In the genomic region with DNA sequence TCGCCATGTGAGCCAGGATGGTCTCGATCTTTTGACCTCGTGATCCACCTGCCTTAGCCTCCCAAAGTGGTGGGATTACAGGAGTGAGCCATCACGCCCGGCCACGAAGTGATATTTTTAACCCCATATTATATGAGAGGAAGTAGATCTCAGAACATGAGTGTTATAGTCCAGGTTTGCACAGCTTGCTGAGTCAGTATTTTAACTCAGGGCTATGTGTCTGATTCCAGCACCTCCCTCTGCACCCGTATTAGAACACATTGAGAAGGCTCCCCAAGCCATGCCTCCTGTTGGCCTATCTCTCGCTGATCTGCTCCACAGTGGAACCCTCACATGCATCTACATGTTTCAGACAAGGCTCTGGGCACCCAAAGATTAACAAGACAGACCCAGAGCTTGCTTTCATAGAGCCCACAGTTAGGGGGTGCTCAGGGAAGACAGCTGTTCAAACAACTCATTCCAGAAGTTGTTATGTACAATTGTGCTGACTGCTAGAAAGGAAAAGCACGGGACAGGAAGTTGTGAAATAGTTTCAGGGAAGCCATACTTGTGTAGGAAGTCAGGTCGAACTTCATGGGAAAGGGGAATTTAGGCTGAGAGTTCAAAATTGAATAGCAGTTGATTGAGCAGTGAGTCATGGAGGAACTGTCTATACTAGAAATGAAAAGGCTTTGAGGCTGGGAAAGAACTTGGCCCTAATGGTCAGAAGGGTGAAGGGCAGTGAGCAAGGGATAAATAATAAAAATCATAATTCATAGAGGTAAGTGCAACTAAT, we compare ENCODE assay signal across 7 cellular contexts. TPM values are rescaled to one million over a fixed set of nuclear protein-coding genes. Genes with fewer than 3 reads are reported as not detected.
A peak's percentile ranks its signal among the peaks of the same experiment; 100 is the strongest.
DNase-seq lines count a peak whose midpoint lies in the region; TF ChIP-seq lines count a peak whose summit lies in the region.

No MANE protein-coding gene starts in this region.

- H3K4me3 ChIP-seq in hepatocyte: no peak overlapping the region

- peaks cover 9% of the 10 kb centered on the region for H3K4me1 Mint-ChIP-seq in activated T-helper 1 cell treated with anti-CD3 and anti-CD28 coated beads, Interleukin-12 subunit alpha, Interleukin-12 subunit beta, Interleukin-2, Interleukin-4 antibody, amounts not matched to agents 30 ng/mL and 10 ng/mL and 1 ng/mL, durations not matched to agents 14 hours and 24 hours and 36 hours (ENCODE audit: low read depth)
- H3K4me1 Mint-ChIP-seq in stimulated activated naive CD8-positive, alpha-beta T cell treated with anti-CD3 and anti-CD28 coated beads, Interleukin-15, Interleukin-2, amounts not matched to agents 100 ng/mL and 50 ng/mL, for 24 hours (ENCODE audit: low read depth): peaks cover 7% of the 10 kb centered on the region
- no peaks in the 10 kb centered on the region for H3K4me1 Mint-ChIP-seq in progenitor cell of endocrine pancreas (ENCODE audit: low read depth)

- no peaks in the 10 kb centered on the region for H4K20me1 ChIP-seq in hepatocyte (ENCODE audit: insufficient read depth, poor library complexity, severe bottlenecking)

- H3K36me3 ChIP-seq in hepatocyte (replicated peaks; ENCODE audit: insufficient read depth, low read depth): no peaks in the 10 kb centered on the region

- no peaks in the 10 kb centered on the region for H3K9me2 ChIP-seq in hepatocyte (replicated peaks; ENCODE audit: insufficient read depth)

- no peaks in the 10 kb centered on the region for H3K79me2 ChIP-seq in hepatocyte

- CTCF ChIA-PET in GM10248 (lab: Yijun Ruan, JAX): interaction anchor here (1.0 to 1.6 kb wide), 6 partner anchors 12 to 103 kb away, joined by 3 to 12 read pairs (median 3); no protein-coding TSS in a partner anchor

- no peaks in the 10 kb centered on the region for H3K4me1 ChIP-seq in hepatocyte (ENCODE audit: insufficient read depth)

- H3K9me3 Mint-ChIP-seq in activated T-helper 1 cell treated with anti-CD3 and anti-CD28 coated beads, Interleukin-12 subunit alpha, Interleukin-12 subunit beta, Interleukin-2, Interleukin-4 antibody, amounts not matched to agents 30 ng/mL and 10 ng/mL and 1 ng/mL, durations not matched to agents 14 hours and 24 hours and 36 hours: no peaks in the 10 kb centered on the region
- no peaks in the 10 kb centered on the region for H3K9me3 Mint-ChIP-seq in stimulated activated naive CD8-positive, alpha-beta T cell treated with anti-CD3 and anti-CD28 coated beads, Interleukin-15, Interleukin-2, amounts not matched to agents 100 ng/mL and 50 ng/mL, for 24 hours
- no peaks in the 10 kb centered on the region for H3K9me3 Mint-ChIP-seq in progenitor cell of endocrine pancreas (ENCODE audit: low read depth)

- H3K27me3 Mint-ChIP-seq in activated T-helper 1 cell treated with anti-CD3 and anti-CD28 coated beads, Interleukin-12 subunit alpha, Interleukin-12 subunit beta, Interleukin-2, Interleukin-4 antibody, amounts not matched to agents 30 ng/mL and 10 ng/mL and 1 ng/mL, durations not matched to agents 14 hours and 24 hours and 36 hours (ENCODE audit: insufficient read depth): peaks cover 8% of the 10 kb centered on the region
- H3K27me3 Mint-ChIP-seq in stimulated activated naive CD8-positive, alpha-beta T cell treated with anti-CD3 and anti-CD28 coated beads, Interleukin-15, Interleukin-2, amounts not matched to agents 100 ng/mL and 50 ng/mL, for 24 hours: peaks cover 5% of the 10 kb centered on the region
- H3K27me3 Mint-ChIP-seq in progenitor cell of endocrine pancreas: peaks cover 7% of the 10 kb centered on the region

- no peak overlapping the region for H3K4me3 Mint-ChIP-seq in activated T-helper 1 cell treated with anti-CD3 and anti-CD28 coated beads, Interleukin-12 subunit alpha, Interleukin-12 subunit beta, Interleukin-2, Interleukin-4 antibody, amounts not matched to agents 30 ng/mL and 10 ng/mL and 1 ng/mL, durations not matched to agents 14 hours and 24 hours and 36 hours
- H3K4me3 Mint-ChIP-seq in stimulated activated naive CD8-positive, alpha-beta T cell treated with anti-CD3 and anti-CD28 coated beads, Interleukin-15, Interleukin-2, amounts not matched to agents 100 ng/mL and 50 ng/mL, for 24 hours: no peak overlapping the region
- H3K4me3 Mint-ChIP-seq in progenitor cell of endocrine pancreas (ENCODE audit: low read depth): no peak overlapping the region

- no peak overlapping the region for H3K27ac ChIP-seq in hepatocyte

- peak overlapping the region; percentile 15 for H3K27ac Mint-ChIP-seq in activated T-helper 1 cell treated with anti-CD3 and anti-CD28 coated beads, Interleukin-12 subunit alpha, Interleukin-12 subunit beta, Interleukin-2, Interleukin-4 antibody, amounts not matched to agents 30 ng/mL and 10 ng/mL and 1 ng/mL, durations not matched to agents 14 hours and 24 hours and 36 hours
- H3K27ac Mint-ChIP-seq in stimulated activated naive CD8-positive, alpha-beta T cell treated with anti-CD3 and anti-CD28 coated beads, Interleukin-15, Interleukin-2, amounts not matched to agents 100 ng/mL and 50 ng/mL, for 24 hours: peak overlapping the region; percentile 4
- no peak overlapping the region for H3K27ac Mint-ChIP-seq in progenitor cell of endocrine pancreas

- peak; percentile 49 for DNase-seq in M059J (ENCODE audit: low read depth)
- peak; percentile 32 for DNase-seq in activated T-helper 1 cell treated with anti-CD3 and anti-CD28 coated beads, Interleukin-12 subunit alpha, Interleukin-12 subunit beta, Interleukin-2, Interleukin-4 antibody, amounts not matched to agents 30 ng/mL and 10 ng/mL and 1 ng/mL, durations not matched to agents 14 hours and 24 hours and 36 hours (ENCODE audit: low spot score)
- DNase-seq in hepatocyte (ENCODE audit: low spot score): peak; percentile 17
- DNase-seq in GM10248 (ENCODE audit: extremely low spot score): no peak
- no peak for DNase-seq in progenitor cell of endocrine pancreas (ENCODE audit: low spot score, unreplicated experiment)
- no peak for DNase-seq in cerebellum (ENCODE audit: low spot score)

- no peak overlapping the region for H3K4me2 ChIP-seq in hepatocyte

- POLR2A ChIA-PET in GM10248 (lab: Yijun Ruan, JAX): no interaction called here

- 79% methylated on average over 10 of the region's 10 CpGs for WGBS in hepatocyte (ENCODE audit: low lambda C conversion rate, missing lambda C conversion rate)

- H2AFZ ChIP-seq in hepatocyte: peak overlapping the region; percentile 37

- no peaks in the 10 kb centered on the region for H3K9me3 ChIP-seq in hepatocyte (ENCODE audit: low read depth)

- intact Hi-C loops in activated T-helper 1 cell treated with anti-CD3 and anti-CD28 coated beads, Interleukin-12 subunit alpha, Interleukin-12 subunit beta, Interleukin-2, Interleukin-4 antibody, amounts not matched to agents 30 ng/mL and 10 ng/mL and 1 ng/mL, durations not matched to agents 14 hours and 24 hours and 36 hours (cut with micrococcal nuclease): loop anchor here (2.0 kb wide), 2 partner anchors 37 to 185 kb away; no protein-coding TSS in a partner anchor

- no peaks in the 10 kb centered on the region for H3K27me3 ChIP-seq in hepatocyte

- TF ChIP-seq CTCF in hepatocyte (IDR thresholded peaks at IDR 0.05; ENCODE audit: poor library complexity) (no peak), GM10248 (IDR thresholded peaks at IDR 0.05; ENCODE audit: control extremely low read depth, extremely low read depth, low read depth, missing control alignments) (no peak), progenitor cell of endocrine pancreas (IDR thresholded peaks at IDR 0.05; ENCODE audit: unreplicated experiment) (no peak)

- H3K36me3 Mint-ChIP-seq in activated T-helper 1 cell treated with anti-CD3 and anti-CD28 coated beads, Interleukin-12 subunit alpha, Interleukin-12 subunit beta, Interleukin-2, Interleukin-4 antibody, amounts not matched to agents 30 ng/mL and 10 ng/mL and 1 ng/mL, durations not matched to agents 14 hours and 24 hours and 36 hours (ENCODE audit: low read depth): no peaks in the 10 kb centered on the region
- H3K36me3 Mint-ChIP-seq in stimulated activated naive CD8-positive, alpha-beta T cell treated with anti-CD3 and anti-CD28 coated beads, Interleukin-15, Interleukin-2, amounts not matched to agents 100 ng/mL and 50 ng/mL, for 24 hours (ENCODE audit: low read depth): no peaks in the 10 kb centered on the region
- H3K36me3 Mint-ChIP-seq in progenitor cell of endocrine pancreas (ENCODE audit: insufficient read depth): no peaks in the 10 kb centered on the region

RNA-seq across cellular contexts. Expression of a gene that starts 49.3 kb away (rescaled TPM):
- 29.6 and 42.7 TPM in 2 replicates for total RNA-seq in M059J (2014; rRNA removed; shearing (Covaris generic))
- 41.3 and 41.4 TPM in 2 replicates for total RNA-seq in activated T-helper 1 cell treated with anti-CD3 and anti-CD28 coated beads, Interleukin-12 subunit alpha, Interleukin-12 subunit beta, Interleukin-2, Interleukin-4 antibody, amounts not matched to agents 30 ng/mL and 10 ng/mL and 1 ng/mL, durations not matched to agents 14 hours and 24 hours and 36 hours
- 15.5 and 16.8 TPM in 2 replicates for total RNA-seq in hepatocyte
- 9.4 and 15.2 TPM in 2 replicates for polyA plus RNA-seq in hepatocyte
- 19.5 and 21.1 TPM in 2 replicates for total RNA-seq in progenitor cell of endocrine pancreas
- 50.1 TPM for total RNA-seq in cerebellum

Comparison
In these comparisons a context has a peak if more than half of its experiments do, and no peak if none do; other contexts are left out.
1. DNase-seq: peak in M059J (single experiment), activated T-helper 1 cell treated with anti-CD3 and anti-CD28 coated beads, Interleukin-12 subunit alpha, Interleukin-12 subunit beta, Interleukin-2, Interleukin-4 antibody, amounts not matched to agents 30 ng/mL and 10 ng/mL and 1 ng/mL, durations not matched to agents 14 hours and 24 hours and 36 hours (single experiment) and hepatocyte (single experiment); none in GM10248 (single experiment), progenitor cell of endocrine pancreas (single experiment) and cerebellum (single experiment).